ENCODE assay signal across 21 cellular contexts in genomic region chr15:100295939-100296338, GRCh38. TPM values are rescaled to one million over a fixed set of nuclear protein-coding genes. Genes with fewer than 3 reads are reported as not detected.
"Had no signal": no experiment of that assay in that cellular context is flagged by ENCODE, and none has a peak within 500 bp of the region (broad histone marks: within the 10 kb centered on the region; RNA-seq: fewer than 3 reads in every experiment).

No MANE protein-coding gene starts in this region.

- DNase-seq: IMR-90, Kasumi-1, MM.1S, NCI-H1092 treated with DMSO at 0.1 percent for 48 hours, NCI-H1436, NCI-H187, NCI-H2029, NCI-H2081 treated with DMSO at 0.1 percent for 48 hours, NCI-H2171, NCI-H226, NCI-H446, NCI-H510A, NCI-H524 treated with DMSO at 0.1 percent for 48 hours, NCI-H69, NCI-H774, RPMI8226, SHP77, SK-N-SH had no signal

- H3K27ac ChIP-seq: KMS-11 had no signal

- H3K9me3 ChIP-seq: SK-N-SH had no signal

- ATAC-seq: HepG2, K562 had no signal

- H3K4me3 ChIP-seq: K562 had no signal

RNA-seq across cellular contexts. Expression of gene ADAMTS17, which starts 45.8 kb away (rescaled TPM):
- total RNA-seq: IMR-90 had no signal
- polyA plus RNA-seq: SK-N-SH had no signal
